In genomic region chr4:1565598-1566295, GRCh38 we compare ENCODE assay signal across 17 cellular contexts.
DNase-seq lines count a peak whose midpoint lies in the region; ATAC-seq and TF ChIP-seq lines count a peak whose summit lies in the region.
"Had no signal": no experiment of that assay in that cellular context is flagged by ENCODE, and none has a peak within 500 bp of the region (broad histone marks: within the 10 kb centered on the region; RNA-seq: fewer than 3 reads in every experiment).

No MANE protein-coding gene starts in this region.

- no peak overlapping the region for H3K14ac ChIP-seq in IMR-90 (replicated peaks; ENCODE audit: low read depth, low read length)

- H2BK15ac ChIP-seq in IMR-90 (ENCODE audit: low read depth, low read length): no peak overlapping the region

- no peaks in the 10 kb centered on the region for H3K9me3 Mint-ChIP-seq in activated CD8-positive, alpha-beta memory T cell treated with anti-CD3 and anti-CD28 coated beads, Interleukin-2, amount 10 ng/mL, durations not matched to agents 7 days and 5 days (ENCODE audit: low read depth)
- no peaks in the 10 kb centered on the region for H3K9me3 Mint-ChIP-seq in endodermal cell
- H3K9me3 Mint-ChIP-seq: activated T-cell treated with anti-CD3 and anti-CD28 coated beads, Interleukin-2, amount 50 U/mL, for 72 hours; stimulated activated memory B cell treated with anti-CD40 and anti-IgM and Interleukin-4, amounts not matched to agents 10 μg/mL and 1 μg/mL and 100 μg/mL, for 72 hours had no signal

- in situ Hi-C loops in IMR-90 (cut with MboI; ENCODE audit: low sequenced_read_pairs): no loop called here

- H3K36me3 Mint-ChIP-seq in activated CD8-positive, alpha-beta memory T cell treated with anti-CD3 and anti-CD28 coated beads, Interleukin-2, amount 10 ng/mL, durations not matched to agents 7 days and 5 days: no peaks in the 10 kb centered on the region
- H3K36me3 Mint-ChIP-seq in endodermal cell (ENCODE audit: low read depth): no peaks in the 10 kb centered on the region
- H3K36me3 Mint-ChIP-seq: stimulated activated memory B cell treated with anti-CD40 and anti-IgM and Interleukin-4, amounts not matched to agents 10 μg/mL and 1 μg/mL and 100 μg/mL, for 72 hours had no signal

- H3K9me3 ChIP-seq in IMR-90 (ENCODE audit: control insufficient read depth, insufficient read depth, low read length) (no peaks in the 10 kb centered on the region), endodermal cell (ENCODE audit: control insufficient read depth, low read length) (no peaks in the 10 kb centered on the region), osteoblast (ENCODE audit: low read depth, low read length) (no peaks in the 10 kb centered on the region), gastroesophageal sphincter (no peaks in the 10 kb centered on the region), colonic mucosa (no peaks in the 10 kb centered on the region)
- H3K9me3 ChIP-seq: tibial artery had no signal

- TF ChIP-seq CTCF in IMR-90 (conservative IDR thresholded peaks at IDR 0.05; ENCODE audit: low read depth, low read length) (no peak), endodermal cell (conservative IDR thresholded peaks at IDR 0.05) (no peak), osteoblast (IDR thresholded peaks at IDR 0.05; ENCODE audit: extremely low read depth, low read depth, low read length) (no peak), gastroesophageal sphincter (IDR thresholded peaks at IDR 0.05) (no peak), colonic mucosa (IDR thresholded peaks at IDR 0.05) (no peak)

- H3K4me1 Mint-ChIP-seq in activated CD8-positive, alpha-beta memory T cell treated with anti-CD3 and anti-CD28 coated beads, Interleukin-2, amount 10 ng/mL, durations not matched to agents 7 days and 5 days: no peaks in the 10 kb centered on the region
- H3K4me1 Mint-ChIP-seq in endodermal cell: peaks cover 4% of the 10 kb centered on the region

- H2BK20ac ChIP-seq in IMR-90 (ENCODE audit: low read depth, low read length): no peak overlapping the region

- BruUV-seq in IMR-90 (replicated peaks; lab: Mats Ljungman, UMichigan): no TSS peak

- H3K18ac ChIP-seq in IMR-90 (ENCODE audit: low read depth, low read length): no peak overlapping the region

- no peak for DNase-seq in activated CD8-positive, alpha-beta memory T cell treated with anti-CD3 and anti-CD28 coated beads, Interleukin-2, amount 10 ng/mL, durations not matched to agents 7 days and 5 days
- DNase-seq in activated CD8-positive, alpha-beta memory T cell treated with anti-CD3 and anti-CD28 coated beads for 24 hours: no peak
- DNase-seq in IMR-90 (no peak), endodermal cell (peak; percentile 45), osteoblast (ENCODE audit: insufficient read length, low spot score, missing footprints) (peak; percentile 79), colonic mucosa (no peak)
- DNase-seq: activated CD4-positive, alpha-beta T cell treated with anti-CD3 and anti-CD28 coated beads, Interleukin-2, amount 50 U/mL, for 4 hours; activated T-cell treated with anti-CD3 and anti-CD28 coated beads, Interleukin-2, amount 50 U/mL, for 72 hours; effector CD4-positive, alpha-beta T cell; NCI-H1694; NCI-H2227 treated with DMSO at 0.1 percent for 48 hours had no signal

- peaks cover 38% of the 10 kb centered on the region for H3K27me3 ChIP-seq in IMR-90 (ENCODE audit: control insufficient read depth, insufficient read depth, low read length)
- H3K27me3 ChIP-seq in endodermal cell (ENCODE audit: control insufficient read depth, insufficient read depth, low read length, poor library complexity, severe bottlenecking): no peaks in the 10 kb centered on the region
- H3K27me3 ChIP-seq in osteoblast (ENCODE audit: insufficient read depth, low read length): no peaks in the 10 kb centered on the region
- H3K27me3 ChIP-seq in gastroesophageal sphincter: peaks cover 86% of the 10 kb centered on the region
- no peaks in the 10 kb centered on the region for H3K27me3 ChIP-seq in colonic mucosa
- H3K27me3 ChIP-seq: cardiac muscle cell had no signal

- no peak overlapping the region for H3K56ac ChIP-seq in IMR-90 (ENCODE audit: extremely low read depth, insufficient read depth, low read length)

- H3K27me3 Mint-ChIP-seq in activated CD8-positive, alpha-beta memory T cell treated with anti-CD3 and anti-CD28 coated beads, Interleukin-2, amount 10 ng/mL, durations not matched to agents 7 days and 5 days: no peaks in the 10 kb centered on the region
- H3K27me3 Mint-ChIP-seq in endodermal cell (ENCODE audit: insufficient read depth): peaks cover 3% of the 10 kb centered on the region

- CTCF ChIA-PET in activated CD8-positive, alpha-beta memory T cell treated with anti-CD3 and anti-CD28 coated beads, Interleukin-2, amount 10 ng/mL, durations not matched to agents 7 days and 5 days (lab: Charles Lee): interaction anchor here (0.7 kb wide), 1 partner anchor 51 kb away, joined by 3 read pairs; no protein-coding TSS in a partner anchor
- CTCF ChIA-PET in IMR-90 (lab: Yijun Ruan, JAX): no interaction called here

- H3K23ac ChIP-seq in IMR-90 (ENCODE audit: low read depth, low read length): no peak overlapping the region

- H3K4me1 ChIP-seq in IMR-90 (ENCODE audit: control insufficient read depth, insufficient read depth, low read length) (no peaks in the 10 kb centered on the region), endodermal cell (ENCODE audit: control insufficient read depth, insufficient read depth, low read length) (no peaks in the 10 kb centered on the region), osteoblast (ENCODE audit: insufficient read depth, low read length) (no peaks in the 10 kb centered on the region), gastroesophageal sphincter (peaks cover 0 to 4% (median 0%) of the 10 kb centered on the region in 3 donors), colonic mucosa (no peaks in the 10 kb centered on the region)

- H2AFZ ChIP-seq in IMR-90 (replicated peaks; ENCODE audit: low read length, poor library complexity) (no peak overlapping the region), osteoblast (ENCODE audit: low read length) (no peak overlapping the region)

- TF ChIP-seq POLR2A in IMR-90 (IDR thresholded peaks at IDR 0.05; ENCODE audit: low read depth, low read length) (no peak), gastroesophageal sphincter (IDR thresholded peaks at IDR 0.05) (no peak)

- H3K9me1 ChIP-seq in IMR-90 (ENCODE audit: insufficient read depth, low read length): no peaks in the 10 kb centered on the region

- peak overlapping the region; percentile 37 for H2AK9ac ChIP-seq in IMR-90 (replicated peaks; ENCODE audit: low read depth, low read length, poor library complexity)

- no peak for TF ChIP-seq RAD21 in IMR-90 (IDR thresholded peaks at IDR 0.05; ENCODE audit: low read length)

- H3K4ac ChIP-seq in IMR-90 (ENCODE audit: low read depth, low read length): no peak overlapping the region

- H2BK120ac ChIP-seq in IMR-90 (ENCODE audit: low read depth, low read length): no peak overlapping the region

- POLR2A ChIA-PET in IMR-90 (lab: Charles Lee; ENCODE audit: unreplicated experiment): no interaction called here

- H3K79me2 ChIP-seq in osteoblast (ENCODE audit: insufficient read depth, low read length): no peaks in the 10 kb centered on the region

- 67% methylated on average over 11 of the region's 29 CpGs; no CpG with 5 or more reads in 1 of the 2 experiments for WGBS in IMR-90 (ENCODE audit: extremely low coverage in 2 of 2, insufficient read length in 1 of 2), 2 experiments
- WGBS in endodermal cell (ENCODE audit: insufficient coverage in 1 of 2, insufficient read length in 1 of 2), 2 experiments: 87 to 92% methylated on average over 20 to 29 of the region's 29 CpGs
- WGBS in gastroesophageal sphincter (ENCODE audit: low coverage in 1 of 2), 2 donors: 80% methylated on average over 1 of the region's 29 CpGs

- H4K91ac ChIP-seq in IMR-90 (ENCODE audit: insufficient read depth, low read depth, low read length): no peak overlapping the region

- no peak overlapping the region for H3K27ac ChIP-seq in IMR-90 (ENCODE audit: insufficient read depth, low read length)
- H3K27ac ChIP-seq in endodermal cell (ENCODE audit: low read depth, low read length): no peak overlapping the region
- no peak overlapping the region for H3K27ac ChIP-seq in osteoblast (ENCODE audit: low read depth, low read length)
- no peak overlapping the region for H3K27ac ChIP-seq in gastroesophageal sphincter
- H3K27ac ChIP-seq in colonic mucosa: no peak overlapping the region
- H3K27ac ChIP-seq: C4-2B, cardiac muscle cell, tibial artery had no signal

- H3K4me2 ChIP-seq in IMR-90 (ENCODE audit: low read depth, low read length) (no peak overlapping the region), osteoblast (ENCODE audit: insufficient read depth, low read length) (no peak overlapping the region)

- H3K4me3 Mint-ChIP-seq in activated CD8-positive, alpha-beta memory T cell treated with anti-CD3 and anti-CD28 coated beads, Interleukin-2, amount 10 ng/mL, durations not matched to agents 7 days and 5 days: no peak overlapping the region
- no peak overlapping the region for H3K4me3 Mint-ChIP-seq in endodermal cell
- H3K4me3 Mint-ChIP-seq: stimulated activated memory B cell treated with anti-CD40 and anti-IgM and Interleukin-4, amounts not matched to agents 10 μg/mL and 1 μg/mL and 100 μg/mL, for 72 hours had no signal

- H3K36me3 ChIP-seq in IMR-90 (ENCODE audit: control insufficient read depth, insufficient read depth, low read length): no peaks in the 10 kb centered on the region
- H3K36me3 ChIP-seq in endodermal cell (ENCODE audit: control insufficient read depth, insufficient read depth, low read length): no peaks in the 10 kb centered on the region
- H3K36me3 ChIP-seq in osteoblast (ENCODE audit: insufficient read depth, low read length): no peaks in the 10 kb centered on the region
- no peaks in the 10 kb centered on the region for H3K36me3 ChIP-seq in gastroesophageal sphincter
- no peaks in the 10 kb centered on the region for H3K36me3 ChIP-seq in colonic mucosa
- H3K36me3 ChIP-seq: cardiac muscle cell, tibial artery had no signal

- H4K20me1 ChIP-seq in IMR-90 (ENCODE audit: insufficient read depth, low read length): no peaks in the 10 kb centered on the region
- no peaks in the 10 kb centered on the region for H4K20me1 ChIP-seq in osteoblast (ENCODE audit: insufficient read depth, low read length)

- H3K27ac Mint-ChIP-seq in activated CD8-positive, alpha-beta memory T cell treated with anti-CD3 and anti-CD28 coated beads, Interleukin-2, amount 10 ng/mL, durations not matched to agents 7 days and 5 days: no peak overlapping the region
- no peak overlapping the region for H3K27ac Mint-ChIP-seq in endodermal cell
- H3K27ac Mint-ChIP-seq: activated T-cell treated with anti-CD3 and anti-CD28 coated beads, Interleukin-2, amount 50 U/mL, for 72 hours; stimulated activated memory B cell treated with anti-CD40 and anti-IgM and Interleukin-4, amounts not matched to agents 10 μg/mL and 1 μg/mL and 100 μg/mL, for 72 hours had no signal

- no peak overlapping the region for H3K4me3 ChIP-seq in IMR-90 (ENCODE audit: insufficient read depth, low read depth, low read length)
- no peak overlapping the region for H3K4me3 ChIP-seq in endodermal cell (ENCODE audit: low read length)
- no peak overlapping the region for H3K4me3 ChIP-seq in osteoblast (ENCODE audit: insufficient read depth, low read length)
- H3K4me3 ChIP-seq in gastroesophageal sphincter: no peak overlapping the region
- H3K4me3 ChIP-seq in colonic mucosa: no peak overlapping the region
- H3K4me3 ChIP-seq: cardiac muscle cell, tibial artery had no signal

- H3K9ac ChIP-seq in IMR-90 (ENCODE audit: low read depth, low read length): no peak overlapping the region
- no peak overlapping the region for H3K9ac ChIP-seq in endodermal cell (ENCODE audit: extremely low read depth, low read length, poor library complexity, severe bottlenecking)
- no peak overlapping the region for H3K9ac ChIP-seq in colonic mucosa (ENCODE audit: low read depth in 2 of 2, low read length in 2 of 2)

- H4K5ac ChIP-seq in IMR-90 (ENCODE audit: low read depth, low read length): no peak overlapping the region

- TF ChIP-seq EP300 in gastroesophageal sphincter (IDR thresholded peaks at IDR 0.05): no peak

- dilution Hi-C loops in IMR-90 (cut with HindIII; ENCODE audit: low sequenced_read_pairs, unreplicated experiment): no loop called here

- no peak overlapping the region for H2BK5ac ChIP-seq in IMR-90 (ENCODE audit: low read depth, low read length, poor library complexity, severe bottlenecking)

- H3K79me1 ChIP-seq in IMR-90 (ENCODE audit: low read depth in 1 of 2, low read length in 2 of 2): no peaks in the 10 kb centered on the region

- no peak overlapping the region for H2AK5ac ChIP-seq in IMR-90 (ENCODE audit: low read depth, low read length)

- H4K8ac ChIP-seq in IMR-90 (ENCODE audit: low read depth in 2 of 2, low read length in 2 of 2): no peak overlapping the region

- ATAC-seq in activated CD8-positive, alpha-beta memory T cell treated with anti-CD3 and anti-CD28 coated beads, Interleukin-2, amount 10 ng/mL, durations not matched to agents 7 days and 5 days: peak; percentile 13
- ATAC-seq in IMR-90 (ENCODE audit: low read depth): no peak
- no peak for ATAC-seq in gastroesophageal sphincter
- no peak for ATAC-seq in HG02870 (IDR thresholded peaks at IDR 0.05; ENCODE audit: unreplicated experiment)
- ATAC-seq: stimulated activated memory B cell treated with anti-CD40 and anti-IgM and Interleukin-4, amounts not matched to agents 10 μg/mL and 1 μg/mL and 100 μg/mL, for 72 hours had no signal

- intact Hi-C loops in IMR-90 (cut with micrococcal nuclease): no loop called here
- intact Hi-C loops in colonic mucosa (cut with DNase I): no loop called here

Comparison
In these comparisons a context has a peak if more than half of its experiments do, and no peak if none do; other contexts are left out.
1. DNase-seq: peak in endodermal cell (single experiment) and osteoblast (single experiment); none in activated CD8-positive, alpha-beta memory T cell treated with anti-CD3 and anti-CD28 coated beads, Interleukin-2, amount 10 ng/mL, durations not matched to agents 7 days and 5 days (single experiment), activated CD8-positive, alpha-beta memory T cell treated with anti-CD3 and anti-CD28 coated beads for 24 hours (single experiment), IMR-90 (single experiment) and colonic mucosa (single experiment).